ENCODE assay signal across 8 cellular contexts in the genomic region with DNA sequence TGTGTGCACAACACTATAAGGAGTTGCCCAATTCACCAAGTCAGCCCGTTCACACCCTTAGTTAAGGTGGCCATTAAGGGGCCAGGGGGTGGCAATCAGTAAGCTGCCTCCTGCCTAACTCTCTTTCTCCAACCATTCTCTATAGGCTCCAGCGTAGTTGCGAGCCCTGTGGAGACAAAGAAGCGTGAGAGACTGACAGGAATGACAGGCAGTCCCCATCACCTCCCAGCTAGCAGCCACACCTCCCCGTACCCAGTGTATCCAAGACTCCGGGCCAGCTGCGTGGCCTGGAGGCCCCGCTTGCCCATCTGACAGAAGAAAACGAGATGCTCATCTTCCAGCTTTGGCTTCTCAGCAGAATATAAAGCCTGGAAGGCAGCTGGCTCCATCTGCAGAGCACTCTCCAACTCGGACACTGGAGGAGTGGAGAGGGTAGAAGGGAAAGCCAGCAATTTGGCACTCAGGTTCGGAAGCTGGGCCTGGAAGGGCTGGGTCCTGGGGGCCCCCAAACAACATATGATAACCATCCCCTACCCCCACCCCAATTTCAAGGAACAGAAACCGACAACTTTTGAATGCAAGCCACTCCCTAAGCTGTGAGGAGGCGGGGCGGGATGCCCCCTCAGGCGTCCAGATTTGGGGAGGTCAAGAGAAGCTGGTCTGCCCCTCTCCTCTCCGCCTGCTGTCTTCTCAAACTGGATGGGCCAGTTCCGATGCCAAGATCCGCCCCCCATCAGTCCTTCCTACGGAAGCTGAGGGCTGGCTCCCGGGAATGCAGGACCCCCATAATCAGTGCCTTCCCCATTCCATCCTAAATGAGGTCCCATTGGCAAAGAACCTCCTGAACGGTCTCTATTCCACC. TPM values are rescaled to one million over a fixed set of nuclear protein-coding genes. Genes with fewer than 3 reads are reported as not detected.
DNase-seq lines count a peak whose midpoint lies in the region; ATAC-seq and TF ChIP-seq lines count a peak whose summit lies in the region.

No MANE protein-coding gene starts in this region.

- H3K27ac ChIP-seq in SK-N-SH (ENCODE audit: low read depth in 2 of 2, low read length in 1 of 2) = peak overlapping the region in 1 of 2 experiments; percentile 54; a peak in 1 of 4 replicates

- H3K4me3 ChIP-seq in GM12864 (ENCODE audit: low read depth, low read length) (peak overlapping the region; percentile 83), SK-N-SH (ENCODE audit: low read depth in 2 of 2, low read length in 1 of 2) (peak overlapping the region; percentile 55 to 60), retinal pigment epithelial cell (ENCODE audit: low read length) (peak overlapping the region; percentile 80)

- CTCF ChIA-PET in SK-N-SH (lab: Yijun Ruan, JAX) = interaction anchor here (0.6 to 6.9 kb wide), 7 partner anchors 9 to 101 kb away, joined by 3 to 43 read pairs (median 6); a partner anchor contains a TSS

- peak overlapping the region; percentile 74; the same call in 1 of the 2 replicates for H2AFZ ChIP-seq in SK-N-SH (ENCODE audit: low read depth)

- TF ChIP-seq EP300 in SK-N-SH (IDR thresholded peaks at IDR 0.05; ENCODE audit: borderline replicate concordance in 1 of 2, low read depth in 1 of 2, low read length in 1 of 2) = no peak

- TF ChIP-seq CTCF in GM12864 (IDR thresholded peaks at IDR 0.05; ENCODE audit: low read depth, low read length, missing control alignments) = no peak
- TF ChIP-seq CTCF in SK-N-SH (IDR thresholded peaks at IDR 0.05) = no peak
- TF ChIP-seq CTCF in glutamatergic neuron (IDR thresholded peaks at IDR 0.05; ENCODE audit: partially characterized antibody, unreplicated experiment) = no peak
- no peak for TF ChIP-seq CTCF in retinal pigment epithelial cell (conservative IDR thresholded peaks at IDR 0.05; ENCODE audit: low read depth, low read length)
- TF ChIP-seq CTCF in GM13976 (IDR thresholded peaks at IDR 0.05; ENCODE audit: borderline replicate concordance, control extremely low read depth, extremely low read depth, insufficient read depth, missing control alignments) = no peak

- TF ChIP-seq RAD21 in SK-N-SH (IDR thresholded peaks at IDR 0.05; ENCODE audit: low read length) = no peak

- peaks cover 17 to 33% of the 10 kb centered on the region in 2 experiments for H3K36me3 ChIP-seq in SK-N-SH (replicated peaks in 1 of 2; ENCODE audit: control insufficient read depth in 1 of 2, insufficient read depth in 2 of 2, low read length in 1 of 2)

- peaks cover 5% of the 10 kb centered on the region for H3K9me3 Mint-ChIP-seq in glutamatergic neuron (ENCODE audit: unreplicated experiment)

- no peaks in the 10 kb centered on the region for H3K36me3 Mint-ChIP-seq in glutamatergic neuron (ENCODE audit: unreplicated experiment)

- DNase-seq in GM12864 (ENCODE audit: low read depth) (no peak), SK-N-SH (no peak), glutamatergic neuron (peak; percentile 27), retinal pigment epithelial cell (ENCODE audit: low read depth) (no peak), GM13976 (ENCODE audit: low spot score) (no peak), SKM-1 treated with dmso at 0.1 percent for 144 hours (lab: John Stamatoyannopoulos, UW; ENCODE audit: unreplicated experiment) (no peak)
- DNase-seq in stimulated activated CD4-positive, alpha-beta T cell treated with anti-CD3 and anti-CD28 coated beads, Interleukin-1b, Interleukin-23, amount 100 ng/mL, for 48 hours = no peak

- H3K4me1 ChIP-seq in SK-N-SH (ENCODE audit: control insufficient read depth in 1 of 2, insufficient read depth in 2 of 2, low read depth in 1 of 2, low read length in 1 of 2) = peaks cover 0 to 4% of the 10 kb centered on the region in 2 experiments; a peak in 1 of 4 replicates

- POLR2A ChIA-PET in SK-N-SH (lab: Yijun Ruan, JAX) = interaction anchor here (0.7 to 1.7 kb wide), 3 partner anchors 8 to 264 kb away, joined by 3 to 11 read pairs (median 4); a partner anchor contains a TSS

- peak overlapping the region; percentile 66 for H3K9ac ChIP-seq in SK-N-SH

- WGBS in SK-N-SH (ENCODE audit: low lambda C conversion rate) = 65% methylated on average over 21 of the region's 21 CpGs

- no peaks in the 10 kb centered on the region for H3K9me2 ChIP-seq in SK-N-SH

- peak overlapping the region; percentile 78 for H3K27ac Mint-ChIP-seq in glutamatergic neuron (ENCODE audit: unreplicated experiment)

- H3K4me1 Mint-ChIP-seq in glutamatergic neuron (ENCODE audit: low read depth, unreplicated experiment) = peaks cover 11% of the 10 kb centered on the region

- H3K4me2 ChIP-seq in SK-N-SH = peak overlapping the region; percentile 74

- peaks cover 9% of the 10 kb centered on the region for H3K27me3 Mint-ChIP-seq in glutamatergic neuron (ENCODE audit: unreplicated experiment)

- H3K79me2 ChIP-seq in SK-N-SH (ENCODE audit: insufficient read depth) = peaks cover 6% of the 10 kb centered on the region; the same call in 1 of the 2 replicates

- ATAC-seq in HG03457 (IDR thresholded peaks at IDR 0.05; ENCODE audit: unreplicated experiment) = no peak

- H3K9me3 ChIP-seq in SK-N-SH = no peaks in the 10 kb centered on the region

- no peaks in the 10 kb centered on the region for H3F3A ChIP-seq in SK-N-SH (replicated peaks; ENCODE audit: insufficient read depth)

- no peaks in the 10 kb centered on the region for H4K20me1 ChIP-seq in SK-N-SH (ENCODE audit: insufficient read depth)

- no peaks in the 10 kb centered on the region for H3K27me3 ChIP-seq in SK-N-SH (ENCODE audit: insufficient read depth)

- in situ Hi-C loops in GM13976 (cut with MboI; ENCODE audit: low sequenced_read_pairs, unreplicated experiment) = no loop called here

- peak overlapping the region; percentile 82 for H3K4me3 Mint-ChIP-seq in glutamatergic neuron (ENCODE audit: unreplicated experiment)

TF ChIP-seq in SK-N-SH, 30 proteins besides CTCF, POLR2A, EP300 and RAD21:
- TF ChIP-seq POLR2AphosphoS5 (IDR thresholded peaks at IDR 0.05; ENCODE audit: low read depth, low read length) (no peak), GABPA (IDR thresholded peaks at IDR 0.05; ENCODE audit: low read depth) (no peak), RXRA (IDR thresholded peaks at IDR 0.05; ENCODE audit: borderline replicate concordance, low read depth) (no peak), NFIC (IDR thresholded peaks at IDR 0.05; ENCODE audit: borderline replicate concordance) (no peak), RCOR1 (IDR thresholded peaks at IDR 0.05; ENCODE audit: low read length) (no peak), RFX5 (IDR thresholded peaks at IDR 0.05; ENCODE audit: low read length) (no peak), TEAD4 (IDR thresholded peaks at IDR 0.05; ENCODE audit: borderline replicate concordance, insufficient read depth) (no peak), TAF1 (IDR thresholded peaks at IDR 0.05; ENCODE audit: borderline replicate concordance, low read depth, low read length) (no peak), CHD2 (IDR thresholded peaks at IDR 0.05; ENCODE audit: low read length, partially characterized antibody) (no peak), FOXM1 (IDR thresholded peaks at IDR 0.05; ENCODE audit: low read depth) (no peak), JUND (IDR thresholded peaks at IDR 0.05) (no peak), TCF12 (IDR thresholded peaks at IDR 0.05) (no peak), MXI1 (IDR thresholded peaks at IDR 0.05; ENCODE audit: low read depth, low read length) (no peak)
- TF ChIP-seq, protein P1, sequence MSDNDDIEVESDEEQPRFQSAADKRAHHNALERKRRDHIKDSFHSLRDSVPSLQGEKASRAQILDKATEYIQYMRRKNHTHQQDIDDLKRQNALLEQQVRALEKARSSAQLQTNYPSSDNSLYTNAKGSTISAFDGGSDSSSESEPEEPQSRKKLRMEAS (IDR thresholded peaks at IDR 0.05; ENCODE audit: low read depth) = no peak
- TF ChIP-seq, protein P2, sequence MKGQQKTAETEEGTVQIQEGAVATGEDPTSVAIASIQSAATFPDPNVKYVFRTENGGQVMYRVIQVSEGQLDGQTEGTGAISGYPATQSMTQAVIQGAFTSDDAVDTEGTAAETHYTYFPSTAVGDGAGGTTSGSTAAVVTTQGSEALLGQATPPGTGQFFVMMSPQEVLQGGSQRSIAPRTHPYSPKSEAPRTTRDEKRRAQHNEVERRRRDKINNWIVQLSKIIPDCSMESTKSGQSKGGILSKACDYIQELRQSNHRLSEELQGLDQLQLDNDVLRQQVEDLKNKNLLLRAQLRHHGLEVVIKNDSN (IDR thresholded peaks at IDR 0.05; ENCODE audit: borderline replicate concordance, low read depth) = no peak
- TF ChIP-seq, protein P3, sequence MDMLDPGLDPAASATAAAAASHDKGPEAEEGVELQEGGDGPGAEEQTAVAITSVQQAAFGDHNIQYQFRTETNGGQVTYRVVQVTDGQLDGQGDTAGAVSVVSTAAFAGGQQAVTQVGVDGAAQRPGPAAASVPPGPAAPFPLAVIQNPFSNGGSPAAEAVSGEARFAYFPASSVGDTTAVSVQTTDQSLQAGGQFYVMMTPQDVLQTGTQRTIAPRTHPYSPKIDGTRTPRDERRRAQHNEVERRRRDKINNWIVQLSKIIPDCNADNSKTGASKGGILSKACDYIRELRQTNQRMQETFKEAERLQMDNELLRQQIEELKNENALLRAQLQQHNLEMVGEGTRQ (IDR thresholded peaks at IDR 0.05; ENCODE audit: borderline replicate concordance, low read depth, low read length) = no peak

RNA-seq across cellular contexts. Expression of a gene that starts 0.9 kb away (rescaled TPM):
- 80.7 and 93.9 TPM in 2 replicates for polyA plus RNA-seq in SK-N-SH (2012; rRNA removed)
- polyA plus RNA-seq in SK-N-SH (2012; cell fraction: cytosol; rRNA removed) = 92.0 and 96.5 TPM in 2 replicates
- polyA plus RNA-seq in SK-N-SH (2012; cell fraction: nucleus; rRNA removed) = 45.2 and 63.8 TPM in 2 replicates
- total RNA-seq in glutamatergic neuron (ENCODE audit: unreplicated experiment) = 24.2 TPM

RNA-seq across cellular contexts. Expression of a gene that starts 7.9 kb away (rescaled TPM):
- 43.1 and 61.9 TPM in 2 replicates for polyA plus RNA-seq in SK-N-SH (2012; rRNA removed)
- 14.6 and 22.6 TPM in 2 replicates for polyA plus RNA-seq in SK-N-SH (2012; cell fraction: cytosol; rRNA removed)
- 204 and 232 TPM in 2 replicates for polyA plus RNA-seq in SK-N-SH (2012; cell fraction: nucleus; rRNA removed)
- total RNA-seq in glutamatergic neuron (ENCODE audit: unreplicated experiment) = 158 TPM

RNA-seq across cellular contexts. Expression of a gene that starts 16.9 kb away (rescaled TPM):
- 9.0 and 13.7 TPM in 2 replicates for polyA plus RNA-seq in SK-N-SH (2012; rRNA removed)
- 5.7 and 8.6 TPM in 2 replicates for polyA plus RNA-seq in SK-N-SH (2012; cell fraction: cytosol; rRNA removed)
- 19.4 and 35.1 TPM in 2 replicates for polyA plus RNA-seq in SK-N-SH (2012; cell fraction: nucleus; rRNA removed)
- total RNA-seq in glutamatergic neuron (ENCODE audit: unreplicated experiment) = 7.7 TPM

RNA-seq across cellular contexts. Expression of a gene that starts 31.8 kb away (rescaled TPM):
- polyA plus RNA-seq in SK-N-SH (2012; rRNA removed) = 0.05 TPM in 1 of 2 replicates, not detected in the other
- 0.04 TPM in 2 replicates for polyA plus RNA-seq in SK-N-SH (2012; cell fraction: cytosol; rRNA removed)
- 0.15 and 0.25 TPM in 2 replicates for polyA plus RNA-seq in SK-N-SH (2012; cell fraction: nucleus; rRNA removed)
- total RNA-seq in glutamatergic neuron (ENCODE audit: unreplicated experiment) = not detected

RNA-seq across cellular contexts. Expression of a gene that starts 51.5 kb away (rescaled TPM):
- 0.59 and 1.9 TPM in 2 replicates for polyA plus RNA-seq in SK-N-SH (2012; rRNA removed)
- polyA plus RNA-seq in SK-N-SH (2012; cell fraction: cytosol; rRNA removed) = 1.0 and 1.2 TPM in 2 replicates
- 0.39 and 0.99 TPM in 2 replicates for polyA plus RNA-seq in SK-N-SH (2012; cell fraction: nucleus; rRNA removed)
- total RNA-seq in glutamatergic neuron (ENCODE audit: unreplicated experiment) = 0.39 TPM
